In the genomic region with DNA sequence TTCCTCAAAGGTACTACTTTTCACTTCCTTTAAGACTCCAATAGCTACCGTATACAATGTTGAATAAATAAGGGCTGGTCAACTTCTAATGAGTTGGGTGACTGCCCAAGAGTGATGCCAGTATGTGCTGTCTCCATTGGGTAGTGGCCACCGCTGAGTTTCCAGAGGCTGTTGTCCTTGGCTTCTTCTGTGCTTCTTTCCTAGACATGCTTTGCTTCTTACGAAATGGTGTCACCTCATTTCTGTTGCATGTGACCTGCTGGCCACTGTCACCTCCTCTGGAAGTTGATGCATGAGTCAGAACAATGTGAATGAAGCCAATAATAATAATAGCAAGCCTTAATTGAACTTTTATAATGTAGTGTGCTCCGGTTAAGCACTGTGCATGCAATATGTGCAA, we compare ENCODE assay signal across 15 cellular contexts. TPM values are rescaled to one million over a fixed set of nuclear protein-coding genes. Genes with fewer than 3 reads are reported as not detected.
DNase-seq lines count a peak whose midpoint lies in the region; ATAC-seq and TF ChIP-seq lines count a peak whose summit lies in the region.
"Had no signal": no experiment of that assay in that cellular context is flagged by ENCODE, and none has a peak within 500 bp of the region (broad histone marks: within the 10 kb centered on the region; RNA-seq: fewer than 3 reads in every experiment).

No MANE protein-coding gene starts in this region.

- H3K79me2 ChIP-seq in PC-9 (ENCODE audit: low read depth), result no peaks in the 10 kb centered on the region
- no peaks in the 10 kb centered on the region for H3K79me2 ChIP-seq in osteoblast (ENCODE audit: insufficient read depth, low read length)
- H3K79me2 ChIP-seq: hepatocyte had no signal

- no peaks in the 10 kb centered on the region for H3K9me2 ChIP-seq in PC-9 (ENCODE audit: insufficient read depth)

- TF ChIP-seq CTCF in PC-9 (conservative IDR thresholded peaks at IDR 0.05) (no peak), osteoblast (IDR thresholded peaks at IDR 0.05; ENCODE audit: extremely low read depth, low read depth, low read length) (no peak), GM10248 (IDR thresholded peaks at IDR 0.05; ENCODE audit: control extremely low read depth, extremely low read depth, low read depth, missing control alignments) (no peak)

- peaks cover 30% of the 10 kb centered on the region for H3F3A ChIP-seq in PC-9 (ENCODE audit: insufficient read depth, low read depth)

- H3K4me3 ChIP-seq in PC-9 (no peak overlapping the region), osteoblast (ENCODE audit: insufficient read depth, low read length) (no peak overlapping the region)
- H3K4me3 ChIP-seq: hepatocyte had no signal

- H3K4me2 ChIP-seq in PC-9, result peak overlapping the region; percentile 13; the same call in 1 of the 2 replicates
- H3K4me2 ChIP-seq in osteoblast (ENCODE audit: insufficient read depth, low read length), result peak overlapping the region; percentile 35
- H3K4me2 ChIP-seq: hepatocyte had no signal

- H3K4me1 ChIP-seq in PC-9 (replicated peaks; ENCODE audit: insufficient read depth) (peaks cover 53% of the 10 kb centered on the region), osteoblast (ENCODE audit: insufficient read depth, low read length) (peaks cover 88% of the 10 kb centered on the region)

- H4K20me1 ChIP-seq in PC-9 (ENCODE audit: insufficient read depth), result no peaks in the 10 kb centered on the region
- H4K20me1 ChIP-seq in osteoblast (ENCODE audit: insufficient read depth, low read length), result no peaks in the 10 kb centered on the region

- H3K27ac ChIP-seq in PC-9 (no peak overlapping the region), epithelial cell of prostate (no peak overlapping the region), osteoblast (ENCODE audit: low read depth, low read length) (peak overlapping the region; percentile 96)
- H3K27ac ChIP-seq: hepatocyte had no signal

- H2AFZ ChIP-seq in PC-9 (no peak overlapping the region), osteoblast (ENCODE audit: low read length) (no peak overlapping the region)
- H2AFZ ChIP-seq: hepatocyte had no signal

- in situ Hi-C loops in Caki2 (cut with HindIII; ENCODE audit: low pct_unique_long_range_greater_than_20kb, low sequenced_read_pairs), result no loop called here

- CTCF ChIA-PET in PC-9 (lab: Charles Lee), result interaction anchor here (1.1 kb wide), 1 partner anchor 49 kb away, joined by 5 read pairs; no protein-coding TSS in a partner anchor
- CTCF ChIA-PET in GM10248 (lab: Yijun Ruan, JAX), result no interaction called here

- intact Hi-C loops in PC-9 (cut with micrococcal nuclease; ENCODE audit: unreplicated experiment), result loop anchor here (5.0 to 10.0 kb wide), 2 partner anchors 62 to 84 kb away; no protein-coding TSS in a partner anchor

- POLR2A ChIA-PET in PC-9 (lab: Charles Lee; ENCODE audit: unreplicated experiment), result interaction anchor here (0.5 to 0.6 kb wide), 2 partner anchors 218 to 1132 kb away, joined by 3 read pairs; a partner anchor contains a TSS
- POLR2A ChIA-PET in GM10248 (lab: Yijun Ruan, JAX), result no interaction called here

- BruUV-seq in PC-9 (replicated peaks; lab: Mats Ljungman, UMichigan), result no TSS peak

- no peaks in the 10 kb centered on the region for H3K27me3 ChIP-seq in PC-9 (ENCODE audit: insufficient read depth, low read depth)
- H3K27me3 ChIP-seq in osteoblast (ENCODE audit: insufficient read depth, low read length), result no peaks in the 10 kb centered on the region
- H3K27me3 ChIP-seq: hepatocyte had no signal

- H3K9me3 ChIP-seq in PC-9 (ENCODE audit: insufficient read depth, low read depth) (no peaks in the 10 kb centered on the region), osteoblast (ENCODE audit: low read depth, low read length) (no peaks in the 10 kb centered on the region)

- H3K36me3 ChIP-seq in PC-9 (ENCODE audit: low read depth) (no peaks in the 10 kb centered on the region), osteoblast (ENCODE audit: insufficient read depth, low read length) (no peaks in the 10 kb centered on the region)

- DNase-seq in Caki2 (ENCODE audit: low read depth) (peak; percentile 98), PC-9 (peak; percentile 62 to 68), epithelial cell of prostate (ENCODE audit: low read depth, low spot score) (peak; percentile 16), osteoblast (ENCODE audit: insufficient read length, low spot score, missing footprints) (peak; percentile 58), GM10248 (ENCODE audit: extremely low spot score) (no peak)
- DNase-seq in stimulated activated CD4-positive, alpha-beta T cell treated with anti-CD3 and anti-CD28 coated beads, Interleukin-2, amount 100 ng/mL, for 24 hours, result no peak
- no peak for DNase-seq in activated CD4-positive, CD25-positive, alpha-beta regulatory T cell (lab: John Stamatoyannopoulos, UW)
- DNase-seq: activated naive CD4-positive, alpha-beta T cell treated with anti-CD3 and anti-CD28 coated beads for 36 hours; central memory CD4-positive, alpha-beta T cell; NCI-H2227 treated with DMSO at 0.1 percent for 48 hours; retina had no signal

- no peak for ATAC-seq in HG02678 (IDR thresholded peaks at IDR 0.05; ENCODE audit: unreplicated experiment)
- ATAC-seq: stimulated activated effector memory CD8-positive, alpha-beta T cell treated with anti-CD3 and anti-CD28 coated beads, Interleukin-12 subunit alpha, Interleukin-12 subunit beta, amount 100 ng/mL, for 72 hours had no signal

RNA-seq across cellular contexts. Expression of a gene that starts 7.5 kb away (rescaled TPM):
- total RNA-seq in Caki2 (2014; rRNA removed; shearing (Covaris generic); ENCODE audit: low replicate concordance), result 6.2 and 6.4 TPM in 2 replicates
- total RNA-seq in PC-9 (2021) (0.11 TPM in 1 of 2 replicates, not detected in the other), osteoblast (138 and 141 TPM in 2 replicates)
- total RNA-seq: activated naive CD4-positive, alpha-beta T cell treated with anti-CD3 and anti-CD28 coated beads for 36 hours; B cell had no signal

Comparison
In these comparisons a context has a peak if more than half of its experiments do, and no peak if none do; other contexts are left out.
1. DNase-seq: peak in Caki2 (single experiment), PC-9 (2 of 2), epithelial cell of prostate (single experiment) and osteoblast (single experiment); none in stimulated activated CD4-positive, alpha-beta T cell treated with anti-CD3 and anti-CD28 coated beads, Interleukin-2, amount 100 ng/mL, for 24 hours (0 of 2), activated CD4-positive, CD25-positive, alpha-beta regulatory T cell (0 of 4) and GM10248 (single experiment).
2. RNA of a gene that starts 7.5 kb away (total RNA-seq): 138 to 141 TPM in osteoblast; 6.2 to 6.4 TPM in Caki2 and 0.11 TPM in PC-9; every median in the first group is over 10 times any median in the second.